Comparison of ENCODE assay signal across 9 cellular contexts in the genomic region with DNA sequence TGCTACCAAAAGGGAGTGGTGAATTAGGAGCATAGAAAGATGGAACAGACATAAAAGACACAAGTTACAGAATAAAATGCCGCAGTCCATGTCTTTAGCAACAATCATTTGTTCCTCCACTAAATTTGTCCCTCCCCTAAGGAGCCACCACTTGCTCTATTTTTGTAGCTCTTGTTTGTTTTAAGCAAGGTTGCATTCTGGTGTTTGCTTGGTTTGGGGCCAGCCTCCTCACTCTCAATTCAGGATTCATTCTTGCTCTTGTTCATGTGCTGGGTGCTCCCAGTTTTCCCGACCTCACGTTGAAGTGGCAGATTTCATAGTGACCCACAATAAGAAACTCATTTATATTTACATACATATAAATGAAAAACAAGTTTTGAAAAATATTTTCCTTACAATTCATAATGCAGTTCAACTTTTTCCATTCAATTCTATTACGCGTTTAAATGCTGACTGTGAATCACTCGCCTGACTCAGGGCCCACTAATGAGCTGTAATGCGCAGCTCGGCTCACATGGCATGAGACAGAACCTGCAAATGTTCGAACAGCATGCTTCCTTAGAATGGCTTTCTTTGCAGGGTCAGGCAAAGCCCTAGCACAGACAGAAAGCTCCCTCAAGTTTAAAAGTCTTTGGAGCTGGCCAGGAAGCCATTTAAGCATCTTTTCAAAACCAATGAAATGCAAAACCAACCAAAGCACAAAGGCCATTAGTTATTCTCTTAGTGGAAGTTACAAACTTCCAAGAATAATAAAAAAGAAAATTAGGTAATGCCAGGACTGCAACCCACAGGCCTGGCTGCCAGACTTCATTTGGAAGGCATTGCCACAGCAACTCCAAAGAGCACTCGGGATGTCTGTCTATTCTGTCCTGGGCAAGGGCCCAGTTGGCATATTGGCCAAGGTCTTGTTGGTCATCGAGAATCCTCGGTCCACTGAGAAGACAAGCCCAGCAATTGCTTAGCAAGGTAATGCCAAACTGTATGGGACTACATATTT. TPM values are rescaled to one million over a fixed set of nuclear protein-coding genes. Genes with fewer than 3 reads are reported as not detected.
DNase-seq lines count a peak whose midpoint lies in the region; ATAC-seq and TF ChIP-seq lines count a peak whose summit lies in the region.
"Had no signal": no experiment of that assay in that cellular context is flagged by ENCODE, and none has a peak within 500 bp of the region (broad histone marks: within the 10 kb centered on the region; RNA-seq: fewer than 3 reads in every experiment).

No MANE protein-coding gene starts in this region.

- H3K27ac Mint-ChIP-seq in endodermal cell = no peak overlapping the region
- no peak overlapping the region for H3K27ac Mint-ChIP-seq in activated T-helper 2 cell treated with anti-CD3 and anti-CD28 coated beads, Interferon-gamma antibody, Interleukin-2, Interleukin-4, amounts not matched to agents 10 μg/mL and 5 μg/mL and 100 μg/mL, durations not matched to agents 14 hours and 24 hours and 36 hours

- no peaks in the 10 kb centered on the region for H3K27me3 Mint-ChIP-seq in endodermal cell (ENCODE audit: insufficient read depth)
- no peaks in the 10 kb centered on the region for H3K27me3 Mint-ChIP-seq in activated T-helper 2 cell treated with anti-CD3 and anti-CD28 coated beads, Interferon-gamma antibody, Interleukin-2, Interleukin-4, amounts not matched to agents 10 μg/mL and 5 μg/mL and 100 μg/mL, durations not matched to agents 14 hours and 24 hours and 36 hours (ENCODE audit: low read depth)

- H3K27ac ChIP-seq in endodermal cell (ENCODE audit: low read depth, low read length) = no peak overlapping the region

- DNase-seq in Ammon's horn (ENCODE audit: low spot score) (peak; percentile 85), NCI-H460 (ENCODE audit: extremely low read depth, low read depth) (peak; percentile 26), endodermal cell (peak; percentile 79), myocyte (ENCODE audit: low read depth) (peak; percentile 81), T-helper 1 cell (no peak)
- no peak for DNase-seq in activated T-helper 2 cell treated with anti-CD3 and anti-CD28 coated beads, Interferon-gamma antibody, Interleukin-2, Interleukin-4, amounts not matched to agents 10 μg/mL and 5 μg/mL and 100 μg/mL, durations not matched to agents 14 hours and 24 hours and 36 hours (ENCODE audit: low spot score)

- H3K36me3 ChIP-seq in endodermal cell (ENCODE audit: control insufficient read depth, insufficient read depth, low read length) = no peaks in the 10 kb centered on the region
- H3K36me3 ChIP-seq: HAP-1 had no signal

- H3K9ac ChIP-seq in endodermal cell (ENCODE audit: extremely low read depth, low read length, poor library complexity, severe bottlenecking) = no peak overlapping the region

- 56 to 64% methylated on average over 10 to 12 of the region's 12 CpGs for WGBS in endodermal cell (ENCODE audit: insufficient coverage in 1 of 2, insufficient read length in 1 of 2), 2 experiments

- intact Hi-C loops in activated T-helper 2 cell treated with anti-CD3 and anti-CD28 coated beads, Interferon-gamma antibody, Interleukin-2, Interleukin-4, amounts not matched to agents 10 μg/mL and 5 μg/mL and 100 μg/mL, durations not matched to agents 14 hours and 24 hours and 36 hours (cut with micrococcal nuclease) = no loop called here

- H3K4me3 ChIP-seq in endodermal cell (ENCODE audit: low read length) = no peak overlapping the region
- H3K4me3 ChIP-seq: HAP-1 had no signal

- peaks cover 5% of the 10 kb centered on the region for H3K4me1 ChIP-seq in endodermal cell (ENCODE audit: control insufficient read depth, insufficient read depth, low read length)
- H3K4me1 ChIP-seq: HAP-1 had no signal

- H3K27me3 ChIP-seq in endodermal cell (ENCODE audit: control insufficient read depth, insufficient read depth, low read length, poor library complexity, severe bottlenecking) = no peaks in the 10 kb centered on the region

- H3K9me3 Mint-ChIP-seq in endodermal cell = no peaks in the 10 kb centered on the region
- no peaks in the 10 kb centered on the region for H3K9me3 Mint-ChIP-seq in activated T-helper 2 cell treated with anti-CD3 and anti-CD28 coated beads, Interferon-gamma antibody, Interleukin-2, Interleukin-4, amounts not matched to agents 10 μg/mL and 5 μg/mL and 100 μg/mL, durations not matched to agents 14 hours and 24 hours and 36 hours

- H3K9me3 ChIP-seq in endodermal cell (ENCODE audit: control insufficient read depth, low read length) = no peaks in the 10 kb centered on the region
- H3K9me3 ChIP-seq: HAP-1 had no signal

- no peak overlapping the region for H3K4me3 Mint-ChIP-seq in endodermal cell
- H3K4me3 Mint-ChIP-seq in activated T-helper 2 cell treated with anti-CD3 and anti-CD28 coated beads, Interferon-gamma antibody, Interleukin-2, Interleukin-4, amounts not matched to agents 10 μg/mL and 5 μg/mL and 100 μg/mL, durations not matched to agents 14 hours and 24 hours and 36 hours (ENCODE audit: low read depth) = no peak overlapping the region

- no peak for ATAC-seq in HG02981 (IDR thresholded peaks at IDR 0.05; ENCODE audit: unreplicated experiment)
- no peak for ATAC-seq in GM21423 (IDR thresholded peaks at IDR 0.05; ENCODE audit: unreplicated experiment)

- no peak for TF ChIP-seq CTCF in endodermal cell (conservative IDR thresholded peaks at IDR 0.05)

- peaks cover 39% of the 10 kb centered on the region for H3K4me1 Mint-ChIP-seq in endodermal cell
- peaks cover 15% of the 10 kb centered on the region for H3K4me1 Mint-ChIP-seq in activated T-helper 2 cell treated with anti-CD3 and anti-CD28 coated beads, Interferon-gamma antibody, Interleukin-2, Interleukin-4, amounts not matched to agents 10 μg/mL and 5 μg/mL and 100 μg/mL, durations not matched to agents 14 hours and 24 hours and 36 hours (ENCODE audit: low read depth)

- no peaks in the 10 kb centered on the region for H3K36me3 Mint-ChIP-seq in endodermal cell (ENCODE audit: low read depth)
- H3K36me3 Mint-ChIP-seq in activated T-helper 2 cell treated with anti-CD3 and anti-CD28 coated beads, Interferon-gamma antibody, Interleukin-2, Interleukin-4, amounts not matched to agents 10 μg/mL and 5 μg/mL and 100 μg/mL, durations not matched to agents 14 hours and 24 hours and 36 hours (ENCODE audit: low read depth) = peaks cover 12% of the 10 kb centered on the region

RNA-seq across cellular contexts. Expression of a gene that starts 41.7 kb away (rescaled TPM):
- total RNA-seq in NCI-H460 (2014; rRNA removed; shearing (Covaris generic)) = 21.8 and 23.7 TPM in 2 replicates
- 8.9 and 15.5 TPM in 2 replicates for polyA plus RNA-seq in NCI-H460 (2014; cell fraction: nucleus; rRNA removed)
- total RNA-seq in endodermal cell (1 to 10 TPM; 4.1 to 4.3 TPM), myocyte (11.3 and 17.3 TPM in 2 replicates)
- polyA plus RNA-seq in endodermal cell (2013, experiment 1 of 2) = 1.4 TPM
- 1.2 TPM for polyA plus RNA-seq in endodermal cell (2013, experiment 2 of 2)
- 8.1 TPM for polyA plus RNA-seq in myocyte (2012)
- 21.9 and 28.0 TPM in 2 replicates for total RNA-seq in activated T-helper 2 cell treated with anti-CD3 and anti-CD28 coated beads, Interferon-gamma antibody, Interleukin-2, Interleukin-4, amounts not matched to agents 10 μg/mL and 5 μg/mL and 100 μg/mL, durations not matched to agents 14 hours and 24 hours and 36 hours

Comparison
In these comparisons a context has a peak if more than half of its experiments do, and no peak if none do; other contexts are left out.
1. DNase-seq: peak in Ammon's horn (single experiment), NCI-H460 (single experiment), endodermal cell (single experiment) and myocyte (single experiment); none in T-helper 1 cell (0 of 5) and activated T-helper 2 cell treated with anti-CD3 and anti-CD28 coated beads, Interferon-gamma antibody, Interleukin-2, Interleukin-4, amounts not matched to agents 10 μg/mL and 5 μg/mL and 100 μg/mL, durations not matched to agents 14 hours and 24 hours and 36 hours (single experiment).